In the genomic region with DNA sequence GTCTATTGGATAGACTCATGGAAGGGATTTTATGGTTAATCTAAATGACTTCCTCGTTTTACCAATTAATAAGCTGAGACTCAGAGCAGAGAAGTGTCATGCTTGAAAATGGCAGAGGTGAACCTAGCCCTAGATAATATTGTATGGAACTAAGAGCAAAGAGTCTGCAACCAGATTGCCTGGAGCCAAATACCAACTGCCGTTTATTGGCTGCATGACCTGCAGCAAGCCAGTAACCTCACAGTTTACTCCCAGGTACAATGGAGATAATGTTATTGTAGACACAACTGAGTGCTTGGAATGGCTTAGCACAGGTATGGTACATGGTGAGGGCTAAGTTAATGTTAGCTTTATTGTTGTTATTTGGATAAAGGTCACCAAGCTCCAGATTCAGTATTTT, we compare ENCODE assay signal across 8 cellular contexts.
"Had no signal": no experiment of that assay in that cellular context is flagged by ENCODE, and none has a peak within 500 bp of the region (broad histone marks: within the 10 kb centered on the region; RNA-seq: fewer than 3 reads in every experiment).

No MANE protein-coding gene starts in this region.

- H3K9ac ChIP-seq: KMS-11 had no signal

- DNase-seq: IMR-90, KBM-7, KG1 had no signal

- H3K4me1 Mint-ChIP-seq: IgD-negative memory B cell had no signal

- H3K27me3 Mint-ChIP-seq: IgD-negative memory B cell had no signal

- H3K4me2 ChIP-seq: KMS-11 had no signal

- H3K4me3 ChIP-seq: K562 had no signal

- H3K36me3 Mint-ChIP-seq: IgD-negative memory B cell had no signal

- ATAC-seq: K562 had no signal

- H3K27ac Mint-ChIP-seq: IgD-negative memory B cell had no signal

- FAIRE-seq: HepG2, K562 had no signal

- H3K4me3 Mint-ChIP-seq: IgD-negative memory B cell had no signal

- H3K27ac ChIP-seq: HL-60, KMS-11 had no signal
